14 cellular contexts compared by ENCODE assay signal in genomic region chr19:53992815-53993214, GRCh38. TPM values are rescaled to one million over a fixed set of nuclear protein-coding genes. Genes with fewer than 3 reads are reported as not detected.
A peak's percentile ranks its signal among the peaks of the same experiment; 100 is the strongest.
DNase-seq lines count a peak whose midpoint lies in the region; ATAC-seq and TF ChIP-seq lines count a peak whose summit lies in the region.
"Had no signal": no experiment of that assay in that cellular context is flagged by ENCODE, and none has a peak within 500 bp of the region (broad histone marks: within the 10 kb centered on the region; RNA-seq: fewer than 3 reads in every experiment).

No MANE protein-coding gene starts in this region.

- BruUV-seq in Calu3 (replicated peaks; lab: Mats Ljungman, UMichigan) (no TSS peak), Panc1 (replicated peaks; lab: Mats Ljungman, UMichigan) (no TSS peak)

- intact Hi-C loops in Calu3 (cut with micrococcal nuclease; ENCODE audit: unreplicated experiment): no loop called here
- intact Hi-C loops in Panc1 (cut with micrococcal nuclease; ENCODE audit: unreplicated experiment): no loop called here

- peak overlapping the region; percentile 68 for H3K18ac ChIP-seq in neuronal stem cell (ENCODE audit: low read length)

- no peak overlapping the region for H4K91ac ChIP-seq in neuronal stem cell (ENCODE audit: low read depth, low read length, poor library complexity)

- H2AFZ ChIP-seq in neuronal stem cell (ENCODE audit: low read length): no peak overlapping the region

- peak overlapping the region; percentile 26 for H2BK15ac ChIP-seq in neuronal stem cell (ENCODE audit: low read length)

- H3K4ac ChIP-seq in neuronal stem cell (ENCODE audit: low read length): no peak overlapping the region

- CTCF ChIA-PET in Calu3 (lab: Charles Lee) (interaction anchor here (0.9 kb wide), 1 partner anchor 30 kb away, joined by 3 read pairs; no protein-coding TSS in a partner anchor), Panc1 (lab: Charles Lee) (no interaction called here)

- DNase-seq in Calu3: no peak
- no peak for DNase-seq in Panc1 (ENCODE audit: low read depth, low spot score)
- no peak for DNase-seq in neuronal stem cell (ENCODE audit: low spot score)
- no peak for DNase-seq in cerebellar nuclear complex (lab: John Stamatoyannopoulos, UW)
- no peak for DNase-seq in CD1c-positive myeloid dendritic cell (ENCODE audit: extremely low spot score)
- DNase-seq in DMS153 treated with DMSO at 0.1 percent for 48 hours (lab: John Stamatoyannopoulos, UW; ENCODE audit: unreplicated experiment): no peak
- DNase-seq: AML-193; CD4-positive, alpha-beta T cell; DMS 273 treated with DMSO at 0.1 percent for 48 hours; GOT3; H9 had no signal

- no peak for ATAC-seq in Panc1
- no peak for ATAC-seq in GM19324 (IDR thresholded peaks at IDR 0.05; ENCODE audit: low FRiP score, unreplicated experiment)

- in situ Hi-C loops in Panc1 (cut with HindIII; ENCODE audit: low pct_unique_long_range_greater_than_20kb, low sequenced_read_pairs): no loop called here

- peaks cover 2% of the 10 kb centered on the region for H3K9me3 Mint-ChIP-seq in Calu3 (ENCODE audit: low read depth, unreplicated experiment)
- H3K9me3 Mint-ChIP-seq: CD4-positive, alpha-beta T cell; H9 had no signal

- H3K14ac ChIP-seq in neuronal stem cell (ENCODE audit: low read length): no peak overlapping the region

- H3K4me3 ChIP-seq in Panc1 (ENCODE audit: low read depth in 2 of 2, low read length in 2 of 2) (no peak overlapping the region), neuronal stem cell (ENCODE audit: low read length in 2 of 2) (no peak overlapping the region), skeletal muscle tissue (ENCODE audit: low read length in 3 of 3) (peak overlapping the region; percentile 73 to 78 (median 76))

- POLR2A ChIA-PET in Panc1 (lab: Charles Lee): interaction anchor here (1.7 kb wide), 1 partner anchor 10 kb away, joined by 6 read pairs; no protein-coding TSS in a partner anchor

- peaks cover 56% of the 10 kb centered on the region for H3K4me1 ChIP-seq in Panc1 (ENCODE audit: control insufficient read depth, insufficient read depth, low read length)
- H3K4me1 ChIP-seq in neuronal stem cell (ENCODE audit: control insufficient read depth in 2 of 2, insufficient read depth in 1 of 2, low read depth in 1 of 2, low read length in 2 of 2): peaks cover 3 to 19% of the 10 kb centered on the region in 2 donors
- H3K4me1 ChIP-seq in skeletal muscle tissue (ENCODE audit: control insufficient read depth in 3 of 3, insufficient read depth in 3 of 3, low read length in 3 of 3): peaks cover 24 to 40% (median 32%) of the 10 kb centered on the region in 3 donors

- peak overlapping the region; percentile 9 for H2BK120ac ChIP-seq in neuronal stem cell (ENCODE audit: low read depth, low read length)

- peaks cover 67% of the 10 kb centered on the region for H3K36me3 Mint-ChIP-seq in Calu3 (ENCODE audit: insufficient read depth, unreplicated experiment)

- no peak overlapping the region for H2BK12ac ChIP-seq in neuronal stem cell (ENCODE audit: low read length)

- H3K36me3 ChIP-seq in Panc1 (ENCODE audit: control insufficient read depth, insufficient read depth, low read length) (no peaks in the 10 kb centered on the region), neuronal stem cell (replicated peaks in 1 of 2; ENCODE audit: control insufficient read depth in 2 of 2, insufficient read depth in 2 of 2, low read length in 2 of 2) (no peaks in the 10 kb centered on the region), skeletal muscle tissue (ENCODE audit: control insufficient read depth in 3 of 3, insufficient read depth in 3 of 3, low read length in 3 of 3) (no peaks in the 10 kb centered on the region)

- H3K4me1 Mint-ChIP-seq in Calu3 (ENCODE audit: low read depth, unreplicated experiment): peaks cover 50% of the 10 kb centered on the region

- H2BK5ac ChIP-seq in neuronal stem cell (ENCODE audit: low read length): peak overlapping the region; percentile 77

- H3K4me2 ChIP-seq in neuronal stem cell (ENCODE audit: insufficient read depth, low read length, poor library complexity, severe bottlenecking): no peak overlapping the region
- H3K4me2 ChIP-seq: KMS-11 had no signal

- no peaks in the 10 kb centered on the region for H3K9me3 ChIP-seq in Panc1 (ENCODE audit: control insufficient read depth, insufficient read depth, low read depth, low read length)
- H3K9me3 ChIP-seq in neuronal stem cell (replicated peaks in 1 of 2; ENCODE audit: control insufficient read depth in 2 of 2, insufficient read depth in 1 of 2, low read depth in 1 of 2, low read length in 2 of 2): no peaks in the 10 kb centered on the region
- no peaks in the 10 kb centered on the region for H3K9me3 ChIP-seq in skeletal muscle tissue (ENCODE audit: control insufficient read depth in 3 of 3, low read length in 3 of 3)

- no peaks in the 10 kb centered on the region for H3K79me1 ChIP-seq in neuronal stem cell (ENCODE audit: low read depth, low read length)

- H3K23ac ChIP-seq in neuronal stem cell (ENCODE audit: low read depth, low read length, poor library complexity): peak overlapping the region; percentile 57

- no peak overlapping the region for H4K8ac ChIP-seq in neuronal stem cell (ENCODE audit: low read depth, low read length)

- H3K27me3 ChIP-seq in Panc1 (ENCODE audit: control insufficient read depth, insufficient read depth, low read length) (no peaks in the 10 kb centered on the region), neuronal stem cell (ENCODE audit: control insufficient read depth in 3 of 3, insufficient read depth in 3 of 3, low read depth in 1 of 3, low read length in 3 of 3) (peaks cover 0 to 8% (median 0%) of the 10 kb centered on the region in 3 experiments), skeletal muscle tissue (ENCODE audit: control insufficient read depth in 3 of 3, insufficient read depth in 3 of 3, low read length in 3 of 3) (peaks cover 4 to 20% (median 14%) of the 10 kb centered on the region in 3 donors)

- TF ChIP-seq CTCF in Calu3 (IDR thresholded peaks at IDR 0.05; ENCODE audit: unreplicated experiment) (no peak), Panc1 (IDR thresholded peaks at IDR 0.05) (no peak)

- peak overlapping the region; percentile 88 for H2AK5ac ChIP-seq in neuronal stem cell (ENCODE audit: low read depth, low read length)

- H3K9ac ChIP-seq in neuronal stem cell (ENCODE audit: low read depth, low read length, poor library complexity) (no peak overlapping the region), skeletal muscle tissue (ENCODE audit: low read depth in 1 of 3, low read length in 3 of 3) (peak overlapping the region; percentile 66 to 91 (median 68))
- H3K9ac ChIP-seq: KMS-11 had no signal

- WGBS in neuronal stem cell (ENCODE audit: extremely low coverage in 2 of 2, insufficient read length in 2 of 2, insufficient replicate concordance in 1 of 2), 2 donors: no CpG with 5 or more reads among the region's 43 CpGs

- no peaks in the 10 kb centered on the region for H3K27me3 Mint-ChIP-seq in Calu3 (ENCODE audit: unreplicated experiment)

- peak overlapping the region; percentile 99 for H3K27ac Mint-ChIP-seq in Calu3 (ENCODE audit: unreplicated experiment)
- H3K27ac Mint-ChIP-seq: CD4-positive, alpha-beta T cell; H9 had no signal

- H3K27ac ChIP-seq in Panc1 (ENCODE audit: low read length): peak overlapping the region; percentile 94
- H3K27ac ChIP-seq in neuronal stem cell (replicated peaks; ENCODE audit: low read length): no peak overlapping the region
- H3K27ac ChIP-seq in skeletal muscle tissue (ENCODE audit: low read depth, low read length): peak overlapping the region; percentile 95
- H3K27ac ChIP-seq: KMS-11 had no signal

- H3K4me3 Mint-ChIP-seq in Calu3 (ENCODE audit: low read depth, unreplicated experiment): peak overlapping the region; percentile 76
- H3K4me3 Mint-ChIP-seq: CD4-positive, alpha-beta T cell had no signal

RNA-seq across cellular contexts. Expression of gene CACNG6, which starts 1.4 kb away (rescaled TPM):
- total RNA-seq in Calu3 (2022) (137 and 144 TPM in 2 replicates), Panc1 (2021; ENCODE audit: unreplicated experiment) (14.6 TPM), skeletal muscle tissue (17.7 TPM)
- polyA plus RNA-seq in Panc1 (2012; ENCODE audit: insufficient read length): 20.6 TPM
- 4.0 TPM for polyA plus RNA-seq in neuronal stem cell (2013, experiment 1 of 2)
- 3.9 TPM for polyA plus RNA-seq in neuronal stem cell (2013, experiment 2 of 2)
- total RNA-seq: CD4-positive, alpha-beta T cell had no signal

RNA-seq across cellular contexts. Expression of gene CACNG8, which starts 30.1 kb away (rescaled TPM):
- total RNA-seq in Calu3 (2022) (13.4 and 19.0 TPM in 2 replicates), Panc1 (2021; ENCODE audit: unreplicated experiment) (17.7 TPM), skeletal muscle tissue (under 0.01 TPM)
- 16.0 TPM for polyA plus RNA-seq in Panc1 (2012; ENCODE audit: insufficient read length)
- 0.60 TPM for polyA plus RNA-seq in neuronal stem cell (2013, experiment 1 of 2)
- 0.65 TPM for polyA plus RNA-seq in neuronal stem cell (2013, experiment 2 of 2)
- total RNA-seq: CD4-positive, alpha-beta T cell had no signal

Comparison
In these comparisons a context has a peak if more than half of its experiments do, and no peak if none do; other contexts are left out.
1. H3K4me3 ChIP-seq: peak in skeletal muscle tissue (3 of 3); none in Panc1 (0 of 2) and neuronal stem cell (0 of 2).
2. RNA of gene CACNG8, which starts 30.1 kb away (total RNA-seq): 13.4 to 19.0 TPM in Calu3 and 17.7 TPM in Panc1 (single experiment); under 0.01 TPM in skeletal muscle tissue (single experiment); every median in the first group is over 10 times any median in the second.